Comparison of ENCODE assay signal across 36 cellular contexts in the genomic region with DNA sequence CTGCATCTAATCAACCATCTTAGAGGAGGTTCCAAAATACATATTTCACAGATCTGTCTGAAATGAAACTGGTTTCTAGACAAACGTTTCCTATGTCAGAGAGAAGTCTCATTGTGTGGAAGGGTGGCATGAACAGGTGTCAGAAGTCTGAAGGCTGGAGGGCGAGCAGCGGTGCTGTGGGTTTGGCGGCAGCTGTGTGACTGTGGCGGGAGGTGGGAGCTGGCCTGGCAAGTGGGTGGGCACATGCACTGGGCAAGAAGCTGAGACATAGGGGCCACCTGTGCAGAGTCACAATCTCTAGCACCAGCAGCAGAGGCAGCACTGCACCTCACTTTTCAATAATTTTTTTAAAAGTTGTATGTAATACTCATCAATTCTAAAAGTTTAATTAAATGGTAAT.
"Had no signal": no experiment of that assay in that cellular context is flagged by ENCODE, and none has a peak within 500 bp of the region (broad histone marks: within the 10 kb centered on the region; RNA-seq: fewer than 3 reads in every experiment).

No MANE protein-coding gene starts in this region.

- H3K27me3 ChIP-seq: ascending aorta, cardiac muscle cell had no signal

- H3K4me3 ChIP-seq: ascending aorta, cardiac muscle cell had no signal

- H3K36me3 Mint-ChIP-seq: activated CD4-positive, alpha-beta memory T cell treated with anti-CD3 and anti-CD28 coated beads for 36 hours; activated naive CD4-positive, alpha-beta T cell treated with anti-CD3 and anti-CD28 coated beads, Interleukin-2, amount 10 ng/mL, durations not matched to agents 7 days and 5 days; activated naive CD4-positive, alpha-beta T cell treated with anti-CD3 and anti-CD28 coated beads, Interleukin-2, amount 50 U/mL, for 24 hours; activated naive CD8-positive, alpha-beta T cell; activated naive CD8-positive, alpha-beta T cell treated with anti-CD3 and anti-CD28 coated beads, Interleukin-2, amount 10 ng/mL, durations not matched to agents 7 days and 5 days; brain; T-cell had no signal

- H3K4me3 Mint-ChIP-seq: activated B cell treated with CpG ODN at 0.5 μM for 24 hours; activated CD4-positive, alpha-beta memory T cell treated with anti-CD3 and anti-CD28 coated beads for 36 hours; activated CD4-positive, alpha-beta T cell treated with anti-CD3 and anti-CD28 coated beads, Interleukin-2, amount 10 ng/mL, durations not matched to agents 24 days and 14 days; activated CD8-positive, alpha-beta T cell treated with anti-CD3 and anti-CD28 coated beads for 36 hours; activated naive CD4-positive, alpha-beta T cell treated with anti-CD3 and anti-CD28 coated beads, Interleukin-2, amount 10 ng/mL, durations not matched to agents 7 days and 5 days; activated naive CD4-positive, alpha-beta T cell treated with anti-CD3 and anti-CD28 coated beads, Interleukin-2, amount 50 U/mL, for 24 hours; activated naive CD8-positive, alpha-beta T cell; activated naive CD8-positive, alpha-beta T cell treated with anti-CD3 and anti-CD28 coated beads, Interleukin-2, amount 10 ng/mL, durations not matched to agents 7 days and 5 days; activated naive CD8-positive, alpha-beta T cell treated with anti-CD3 and anti-CD28 coated beads, Interleukin-2, amount 50 U/mL, for 24 hours; activated T-cell treated with anti-CD3 and anti-CD28 coated beads, Interleukin-2, amount 50 U/mL, for 4 hours; activated T-cell treated with anti-CD3 and anti-CD28 coated beads, Interleukin-2, amount 50 U/mL, for 72 hours; activated T-helper 1 cell treated with anti-CD3 and anti-CD28 coated beads, Interleukin-12 subunit alpha, Interleukin-12 subunit beta, Interleukin-2, Interleukin-4 antibody, amounts not matched to agents 30 ng/mL and 10 ng/mL and 1 ng/mL, durations not matched to agents 14 hours and 24 hours and 36 hours; activated T-helper 17 cell treated with anti-CD3 and anti-CD28 coated beads, Interleukin-2, amount 50 U/mL, for 72 hours; brain; central memory CD8-positive, alpha-beta T cell; T-cell; T-helper 2 cell treated with Interferon-gamma antibody and Interleukin-4, amounts not matched to agents 5 μg/mL and 100 μg/mL, for 36 hours had no signal

- ATAC-seq: activated CD8-positive, alpha-beta T cell treated with anti-CD3 and anti-CD28 coated beads for 36 hours; activated naive CD8-positive, alpha-beta T cell treated with anti-CD3 and anti-CD28 coated beads, Interleukin-2, amount 50 U/mL, for 24 hours; activated T-cell treated with anti-CD3 and anti-CD28 coated beads, Interleukin-2, amount 50 U/mL, for 4 hours; activated T-cell treated with anti-CD3 and anti-CD28 coated beads, Interleukin-2, amount 50 U/mL, for 72 hours; activated T-helper 17 cell treated with anti-CD3 and anti-CD28 coated beads, Interleukin-2, amount 50 U/mL, for 72 hours; T-cell had no signal

- H3K4me1 ChIP-seq: ascending aorta had no signal

- DNase-seq: activated B cell treated with CpG ODN at 0.5 μM for 24 hours; activated CD4-positive, alpha-beta memory T cell treated with anti-CD3 and anti-CD28 coated beads for 36 hours; activated CD4-positive, alpha-beta T cell treated with anti-CD3 and anti-CD28 coated beads for 4 hours; activated CD4-positive, alpha-beta T cell treated with anti-CD3 and anti-CD28 coated beads, Interleukin-2, amount 10 ng/mL, durations not matched to agents 24 days and 14 days; activated CD4-positive, alpha-beta T cell treated with anti-CD3 and anti-CD28 coated beads, Interleukin-2, amount 50 U/mL, for 1 hour; activated CD4-positive, alpha-beta T cell treated with anti-CD3 and anti-CD28 coated beads, Interleukin-2, amount 50 U/mL, for 4 hours; activated CD4-positive, CD25-positive, alpha-beta regulatory T cell treated with anti-CD3 and anti-CD28 coated beads, Interleukin-2, amount 50 U/mL, for 72 hours; activated CD8-positive, alpha-beta memory T cell treated with anti-CD3 and anti-CD28 coated beads, Interleukin-2, amount 50 U/mL, for 4 hours; activated CD8-positive, alpha-beta T cell treated with anti-CD3 and anti-CD28 coated beads for 36 hours; activated effector memory CD4-positive, alpha-beta T cell treated with anti-CD3 and anti-CD28 coated beads, Interleukin-2, amount 50 U/mL, for 16 hours; activated gamma-delta T cell treated with Interleukin-2 at 50 U/mL for 16 hours; activated naive CD4-positive, alpha-beta T cell treated with anti-CD3 and anti-CD28 coated beads, Interleukin-2, amount 10 ng/mL, durations not matched to agents 7 days and 5 days; activated naive CD4-positive, alpha-beta T cell treated with Interleukin-2 at 50 U/mL for 16 hours; activated naive CD8-positive, alpha-beta T cell treated with anti-CD3 and anti-CD28 coated beads, Interleukin-2, amount 10 ng/mL, durations not matched to agents 7 days and 5 days; activated naive CD8-positive, alpha-beta T cell treated with anti-CD3 and anti-CD28 coated beads, Interleukin-2, amount 50 U/mL, for 24 hours; activated T-cell treated with anti-CD3 and anti-CD28 coated beads for 4 hours; activated T-cell treated with anti-CD3 and anti-CD28 coated beads, Interleukin-2, amount 50 U/mL, for 1 hour; activated T-cell treated with anti-CD3 and anti-CD28 coated beads, Interleukin-2, amount 50 U/mL, for 4 hours; activated T-cell treated with anti-CD3 and anti-CD28 coated beads, Interleukin-2, amount 50 U/mL, for 72 hours; amygdala; anterior cingulate cortex; caudate nucleus; cerebellar nuclear complex; T-cell; T-helper 2 cell; T-helper 9 cell had no signal

- H3K36me3 ChIP-seq: ascending aorta, cardiac muscle cell had no signal

- H3K4me1 Mint-ChIP-seq: activated B cell treated with CpG ODN at 0.5 μM for 24 hours; activated CD4-positive, alpha-beta T cell treated with anti-CD3 and anti-CD28 coated beads, Interleukin-2, amount 10 ng/mL, durations not matched to agents 24 days and 14 days; activated naive CD4-positive, alpha-beta T cell treated with anti-CD3 and anti-CD28 coated beads, Interleukin-2, amount 10 ng/mL, durations not matched to agents 7 days and 5 days; activated naive CD4-positive, alpha-beta T cell treated with anti-CD3 and anti-CD28 coated beads, Interleukin-2, amount 50 U/mL, for 24 hours; activated naive CD8-positive, alpha-beta T cell treated with anti-CD3 and anti-CD28 coated beads, Interleukin-2, amount 10 ng/mL, durations not matched to agents 7 days and 5 days; activated naive CD8-positive, alpha-beta T cell treated with anti-CD3 and anti-CD28 coated beads, Interleukin-2, amount 50 U/mL, for 24 hours; activated T-helper 17 cell treated with anti-CD3 and anti-CD28 coated beads, Interleukin-2, amount 50 U/mL, for 72 hours; brain; central memory CD8-positive, alpha-beta T cell; T-cell had no signal

- H3K27me3 Mint-ChIP-seq: activated B cell treated with CpG ODN at 0.5 μM for 24 hours; activated CD4-positive, alpha-beta memory T cell treated with anti-CD3 and anti-CD28 coated beads for 36 hours; activated CD4-positive, alpha-beta T cell treated with anti-CD3 and anti-CD28 coated beads, Interleukin-2, amount 10 ng/mL, durations not matched to agents 24 days and 14 days; activated CD8-positive, alpha-beta T cell treated with anti-CD3 and anti-CD28 coated beads for 36 hours; activated naive CD4-positive, alpha-beta T cell treated with anti-CD3 and anti-CD28 coated beads, Interleukin-2, amount 10 ng/mL, durations not matched to agents 7 days and 5 days; activated naive CD4-positive, alpha-beta T cell treated with anti-CD3 and anti-CD28 coated beads, Interleukin-2, amount 50 U/mL, for 24 hours; activated naive CD8-positive, alpha-beta T cell; activated naive CD8-positive, alpha-beta T cell treated with anti-CD3 and anti-CD28 coated beads, Interleukin-2, amount 10 ng/mL, durations not matched to agents 7 days and 5 days; activated naive CD8-positive, alpha-beta T cell treated with anti-CD3 and anti-CD28 coated beads, Interleukin-2, amount 50 U/mL, for 24 hours; activated T-helper 17 cell treated with anti-CD3 and anti-CD28 coated beads, Interleukin-2, amount 50 U/mL, for 72 hours; brain; central memory CD8-positive, alpha-beta T cell; T-cell had no signal

- H3K9me3 ChIP-seq: ascending aorta had no signal

- H3K27ac ChIP-seq: ascending aorta, cardiac muscle cell, VCaP had no signal

- H3K27ac Mint-ChIP-seq: activated B cell treated with CpG ODN at 0.5 μM for 24 hours; activated CD4-positive, alpha-beta memory T cell treated with anti-CD3 and anti-CD28 coated beads for 36 hours; activated CD4-positive, alpha-beta T cell treated with anti-CD3 and anti-CD28 coated beads, Interleukin-2, amount 10 ng/mL, durations not matched to agents 24 days and 14 days; activated CD8-positive, alpha-beta T cell treated with anti-CD3 and anti-CD28 coated beads for 36 hours; activated naive CD4-positive, alpha-beta T cell treated with anti-CD3 and anti-CD28 coated beads, Interleukin-2, amount 10 ng/mL, durations not matched to agents 7 days and 5 days; activated naive CD4-positive, alpha-beta T cell treated with anti-CD3 and anti-CD28 coated beads, Interleukin-2, amount 50 U/mL, for 24 hours; activated naive CD8-positive, alpha-beta T cell; activated naive CD8-positive, alpha-beta T cell treated with anti-CD3 and anti-CD28 coated beads, Interleukin-2, amount 10 ng/mL, durations not matched to agents 7 days and 5 days; activated naive CD8-positive, alpha-beta T cell treated with anti-CD3 and anti-CD28 coated beads, Interleukin-2, amount 50 U/mL, for 24 hours; activated T-cell treated with anti-CD3 and anti-CD28 coated beads, Interleukin-2, amount 50 U/mL, for 72 hours; activated T-helper 1 cell treated with anti-CD3 and anti-CD28 coated beads, Interleukin-12 subunit alpha, Interleukin-12 subunit beta, Interleukin-2, Interleukin-4 antibody, amounts not matched to agents 30 ng/mL and 10 ng/mL and 1 ng/mL, durations not matched to agents 14 hours and 24 hours and 36 hours; activated T-helper 17 cell treated with anti-CD3 and anti-CD28 coated beads, Interleukin-2, amount 50 U/mL, for 72 hours; brain; T-cell; T-helper 2 cell treated with Interferon-gamma antibody and Interleukin-4, amounts not matched to agents 5 μg/mL and 100 μg/mL, for 36 hours had no signal
